In the genomic region with DNA sequence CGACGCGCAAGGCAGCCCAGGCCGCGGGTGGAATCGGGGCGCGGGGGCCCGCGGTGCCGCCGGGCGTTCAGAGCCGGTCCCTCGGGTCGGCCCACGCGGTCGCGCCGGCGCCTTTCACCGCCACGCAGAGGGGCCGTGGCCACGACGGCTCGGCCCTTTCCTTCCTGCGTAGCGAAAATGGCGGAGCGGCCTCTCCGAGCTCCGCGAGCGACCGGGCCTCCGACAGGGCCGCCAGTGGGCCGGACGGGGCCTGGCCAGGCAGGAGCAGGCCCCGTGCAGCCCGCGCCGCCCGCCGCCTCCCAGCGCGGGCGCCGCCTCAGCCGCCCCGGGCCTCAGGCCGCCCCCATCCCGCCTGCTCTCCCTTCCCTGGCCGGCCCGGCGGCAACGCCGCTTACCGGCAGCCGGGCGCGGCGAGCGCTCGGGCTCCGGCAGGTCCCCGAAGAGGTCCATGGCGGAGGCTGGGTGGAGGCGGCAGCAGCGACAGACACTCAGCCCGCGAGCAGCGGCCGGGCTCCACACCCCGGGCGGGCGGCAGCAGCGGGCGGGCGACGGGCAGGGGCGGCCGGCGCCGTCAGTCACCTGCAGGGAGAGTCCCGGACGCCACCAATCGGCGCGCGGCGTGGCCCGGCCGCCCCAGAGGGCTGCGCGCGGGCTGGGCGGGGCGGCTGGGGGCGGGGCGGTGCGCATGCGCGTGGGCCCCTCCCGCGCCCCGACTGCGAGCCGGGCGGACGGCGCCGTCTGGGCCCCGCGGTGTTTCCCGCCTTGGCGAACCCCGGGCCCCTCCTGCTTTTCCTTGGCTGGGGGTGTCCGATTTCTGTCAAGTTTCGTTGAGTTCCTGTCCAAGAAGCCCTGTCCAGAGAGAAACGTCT, we compare ENCODE assay signal across 8 cellular contexts. TPM values are rescaled to one million over a fixed set of nuclear protein-coding genes. Genes with fewer than 3 reads are reported as not detected.
DNase-seq lines count a peak whose midpoint lies in the region; ATAC-seq, FAIRE-seq and TF ChIP-seq lines count a peak whose summit lies in the region.

A gene with protein sequence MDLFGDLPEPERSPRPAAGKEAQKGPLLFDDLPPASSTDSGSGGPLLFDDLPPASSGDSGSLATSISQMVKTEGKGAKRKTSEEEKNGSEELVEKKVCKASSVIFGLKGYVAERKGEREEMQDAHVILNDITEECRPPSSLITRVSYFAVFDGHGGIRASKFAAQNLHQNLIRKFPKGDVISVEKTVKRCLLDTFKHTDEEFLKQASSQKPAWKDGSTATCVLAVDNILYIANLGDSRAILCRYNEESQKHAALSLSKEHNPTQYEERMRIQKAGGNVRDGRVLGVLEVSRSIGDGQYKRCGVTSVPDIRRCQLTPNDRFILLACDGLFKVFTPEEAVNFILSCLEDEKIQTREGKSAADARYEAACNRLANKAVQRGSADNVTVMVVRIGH (minus strand): TSS at position 592 of the 869 bp plus-strand sequence. CDS start 142 bp downstream, at position 450.

- peak within 1 kb of the TSS; percentile 86 for H3K4me3 ChIP-seq in astrocyte (ENCODE audit: insufficient read depth, low read depth, low read length)
- peak within 1 kb of the TSS; percentile 73 for H3K4me3 ChIP-seq in retinal pigment epithelial cell (ENCODE audit: low read length)

- peak within 1 kb of the TSS; percentile 97 for H3K4me2 ChIP-seq in astrocyte (ENCODE audit: low read length)

- no peaks in the 10 kb centered on the region for H3K27me3 Mint-ChIP-seq in astrocyte (ENCODE audit: low read depth, unreplicated experiment)

- H3K4me3 Mint-ChIP-seq in astrocyte (ENCODE audit: unreplicated experiment) = peak within 1 kb of the TSS; percentile 93

- no peaks in the 10 kb centered on the region for H3K9me3 Mint-ChIP-seq in astrocyte (ENCODE audit: unreplicated experiment)

- H3K4me1 ChIP-seq in astrocyte (ENCODE audit: insufficient read depth, low read length) = peaks cover 15% of the 10 kb centered on the region

- H2AFZ ChIP-seq in astrocyte (ENCODE audit: low read depth, low read length) = peak within 1 kb of the TSS; percentile 97

- peak within 1 kb of the TSS; percentile 77 for H3K27ac ChIP-seq in astrocyte (ENCODE audit: low read depth, low read length)

- no peaks in the 10 kb centered on the region for H3K36me3 Mint-ChIP-seq in astrocyte (ENCODE audit: low read depth, unreplicated experiment)

- FAIRE-seq in GM18507 (lab: Jason Lieb, UNC) (peak; percentile 73), astrocyte (lab: Jason Lieb, UNC) (no peak)

- H4K20me1 ChIP-seq in astrocyte (ENCODE audit: insufficient read depth, low read length) = peaks cover 45% of the 10 kb centered on the region

- H3K9me3 ChIP-seq in astrocyte (ENCODE audit: insufficient read depth, low read depth, low read length) = no peaks in the 10 kb centered on the region

- peak; percentile 85 for ATAC-seq in HG02943 (IDR thresholded peaks at IDR 0.05; ENCODE audit: low read depth, unreplicated experiment)

- peak within 1 kb of the TSS; percentile 35 for H3K27ac Mint-ChIP-seq in astrocyte (ENCODE audit: unreplicated experiment)

- H3K4me1 Mint-ChIP-seq in astrocyte (ENCODE audit: low read depth, unreplicated experiment) = peaks cover 5% of the 10 kb centered on the region

- TF ChIP-seq CTCF in astrocyte (IDR thresholded peaks at IDR 0.05; ENCODE audit: insufficient read depth, low read depth, low read length) = no peak
- TF ChIP-seq CTCF in retinal pigment epithelial cell (conservative IDR thresholded peaks at IDR 0.05; ENCODE audit: low read depth, low read length) = no peak

- no peaks in the 10 kb centered on the region for H3K36me3 ChIP-seq in astrocyte (ENCODE audit: insufficient read depth, low read length)

- H3K27me3 ChIP-seq in astrocyte (ENCODE audit: insufficient read depth, low read length) = no peaks in the 10 kb centered on the region

- peak; percentile 100 for DNase-seq in GM18507 (ENCODE audit: extremely low spot score, insufficient read length, low read depth)
- DNase-seq in NCI-H2029 (lab: John Stamatoyannopoulos, UW) = peak; percentile 77
- peak; percentile 91 for DNase-seq in T-helper 9 cell
- peak; percentile 54 for DNase-seq in astrocyte (ENCODE audit: low read depth)
- peak; percentile 99 for DNase-seq in hepatic stellate cell (ENCODE audit: low spot score)
- peak; percentile 25 for DNase-seq in retinal pigment epithelial cell (ENCODE audit: low read depth)
- no peak for DNase-seq in cortex of kidney (lab: John Stamatoyannopoulos, UW)

- peak within 1 kb of the TSS; percentile 95 for H3K9ac ChIP-seq in astrocyte (ENCODE audit: low read length)

- H3K79me2 ChIP-seq in astrocyte (ENCODE audit: insufficient read depth, low read length) = peaks cover 51% of the 10 kb centered on the region

RNA-seq across cellular contexts. Expression of the gene that starts here (rescaled TPM):
- total RNA-seq in astrocyte = 32.3 and 35.2 TPM in 2 replicates
